ENCODE assay signal across 8 cellular contexts in genomic region chr12:50111693-50112455, GRCh38. TPM values are rescaled to one million over a fixed set of nuclear protein-coding genes. Genes with fewer than 3 reads are reported as not detected.
DNase-seq lines count a peak whose midpoint lies in the region; ATAC-seq and TF ChIP-seq lines count a peak whose summit lies in the region.

TSS of gene COX14 (plus strand) at chr12:50112236. CDS start at chr12:50120044, 7,808 bp downstream.

- 0% methylated on average over 54 to 59 of the region's 59 CpGs for WGBS in psoas muscle, 3 donors

- H3K27ac ChIP-seq in angular gyrus (ENCODE audit: low read depth, low read length) (peak within 1 kb of the TSS; percentile 96), psoas muscle (peak within 1 kb of the TSS; percentile 96), uterus (peak within 1 kb of the TSS; percentile 84 to 92)

- TF ChIP-seq CTCF in GM13976 (IDR thresholded peaks at IDR 0.05; ENCODE audit: borderline replicate concordance, control extremely low read depth, extremely low read depth, insufficient read depth, missing control alignments) = peak; percentile 87
- TF ChIP-seq CTCF in psoas muscle (IDR thresholded peaks at IDR 0.05) = peak; percentile 80
- peak; percentile 87 to 97 (median 92) for TF ChIP-seq CTCF in uterus (IDR thresholded peaks at IDR 0.05)

- DNase-seq in GM13976 (ENCODE audit: low spot score) = peak; percentile 96
- DNase-seq in NCI-H1694 (lab: John Stamatoyannopoulos, UW) = peak; percentile 98
- peak; percentile 96 to 98 (median 98) for DNase-seq in T-helper 17 cell
- peak; percentile 99 for DNase-seq in left ventricle myocardium superior
- peak; percentile 98 to 99 for DNase-seq in psoas muscle
- DNase-seq in uterus = peak; percentile 99

- H3K27me3 ChIP-seq in psoas muscle (ENCODE audit: insufficient read depth in 3 of 3, low read length in 2 of 3) (no peaks in the 10 kb centered on the region), uterus (no peaks in the 10 kb centered on the region)

- ATAC-seq in HG02884 (IDR thresholded peaks at IDR 0.05; ENCODE audit: unreplicated experiment) (peak; percentile 77), T-helper 17 cell (peak; percentile 87), left ventricle myocardium superior (peak; percentile 87), psoas muscle (peak; percentile 80 to 85 (median 83))

- peak within 1 kb of the TSS; percentile 97 for H3K27ac Mint-ChIP-seq in T-helper 17 cell

- H3K36me3 ChIP-seq in psoas muscle (ENCODE audit: insufficient read depth in 1 of 2, low read depth in 1 of 2) = peaks cover 0 to 32% of the 10 kb centered on the region in 2 donors
- H3K36me3 ChIP-seq in uterus = no peaks in the 10 kb centered on the region

- H3K4me1 Mint-ChIP-seq in T-helper 17 cell = peaks cover 25% of the 10 kb centered on the region

- peak; percentile 86 to 93 for TF ChIP-seq POLR2A in uterus (IDR thresholded peaks at IDR 0.05)

- peak within 1 kb of the TSS; percentile 99 for H3K4me3 Mint-ChIP-seq in T-helper 17 cell

- peaks cover 7% of the 10 kb centered on the region for H3K36me3 Mint-ChIP-seq in T-helper 17 cell (ENCODE audit: low read depth)

- no peaks in the 10 kb centered on the region for H3K27me3 Mint-ChIP-seq in T-helper 17 cell

- no peaks in the 10 kb centered on the region for H3K9me3 ChIP-seq in T-helper 17 cell (ENCODE audit: control insufficient read depth, low read length, poor library complexity, severe bottlenecking)
- no peaks in the 10 kb centered on the region for H3K9me3 ChIP-seq in psoas muscle
- H3K9me3 ChIP-seq in uterus = no peaks in the 10 kb centered on the region

- H3K4me1 ChIP-seq in psoas muscle (peaks cover 70% of the 10 kb centered on the region), uterus (peaks cover 3 to 15% of the 10 kb centered on the region in 2 donors)

- intact Hi-C loops in left ventricle myocardium superior (cut with micrococcal nuclease) (loop anchor here (10.0 kb wide), 1 partner anchor 53 kb away; the partner anchor contains the start of gene CERS5), psoas muscle (cut with DNase I) (loop anchor here (1.0 to 2.0 kb wide), 2 partner anchors 55 kb away; partner anchors contain the start of gene CERS5 (in 2 of the 2)), uterus (cut with DNase I; ENCODE audit: low total_unique reads) (no loop called here)

- in situ Hi-C loops in GM13976 (cut with MboI; ENCODE audit: low sequenced_read_pairs, unreplicated experiment) = no loop called here

- peak within 1 kb of the TSS; percentile 87 for H3K4me3 ChIP-seq in psoas muscle
- peak within 1 kb of the TSS; percentile 70 to 74 for H3K4me3 ChIP-seq in uterus

RNA-seq across cellular contexts. Expression of gene COX14, which starts in this region (rescaled TPM):
- total RNA-seq in T-helper 17 cell = 10 to 100 TPM; 40.1 to 45.1 TPM
- total RNA-seq in left ventricle myocardium superior = 237 TPM
- total RNA-seq in psoas muscle = 100 to 1,000 TPM; 101 to 141 (median 115) TPM
- 100 to 1,000 TPM; 132 to 173 (median 132) TPM for polyA plus RNA-seq in psoas muscle
- 100 to 1,000 TPM in 1 of 4 donors, 10 to 100 TPM in 3; 14.3 to 121 (median 45.4) TPM for total RNA-seq in uterus

Comparison
In these comparisons a context has a peak if more than half of its experiments do, and no peak if none do; other contexts are left out.
1. Peak in every context shown above with its lines: DNase-seq, ATAC-seq, H3K4me3 ChIP-seq and H3K27ac ChIP-seq.